In genomic region chr2:120252207-120253020, GRCh38 we compare ENCODE assay signal across 1 cellular context.
TF ChIP-seq lines count a peak whose summit lies in the region.

TSS of gene RALB (plus strand) at chr2:120252852. CDS start at chr2:120278665, 25,813 bp downstream.

TF ChIP-seq in HepG2, 621 proteins besides CTCF, POLR2A, EP300 and RAD21 (continued from another document and continues in another):
- TF ChIP-seq AHDC1 (CRISPR knock-in tag; IDR thresholded peaks at IDR 0.05; ENCODE audit: borderline replicate concordance) (no peak), ESRRA (CRISPR knock-in tag; IDR thresholded peaks at IDR 0.05; ENCODE audit: low read depth) (no peak), PITX1 (CRISPR knock-in tag; IDR thresholded peaks at IDR 0.05) (no peak), ZNF263 (CRISPR knock-in tag; IDR thresholded peaks at IDR 0.05) (no peak), ZNF547 (CRISPR knock-in tag; IDR thresholded peaks at IDR 0.05) (no peak; the same call in 1 of the 2 replicates), NR2F6 (IDR thresholded peaks at IDR 0.05) (no peak), NR2F6 (CRISPR knock-in tag; IDR thresholded peaks at IDR 0.05) (peak; percentile 26; the same call in 1 of the 2 replicates), MIER2 (CRISPR knock-in tag; IDR thresholded peaks at IDR 0.05) (0 out of 2 replicates have a peak, but pooled peaks have one; percentile 43), ZNF230 (CRISPR knock-in tag; IDR thresholded peaks at IDR 0.05) (0 out of 2 replicates have a peak, but pooled peaks have one; percentile 33), ZNF619 (CRISPR knock-in tag; IDR thresholded peaks at IDR 0.05) (0 out of 2 replicates have a peak, but pooled peaks have one; percentile 54), ZNF577 (CRISPR knock-in tag; IDR thresholded peaks at IDR 0.05; ENCODE audit: borderline replicate concordance, low read depth) (no peak), E2F5 (CRISPR knock-in tag; conservative IDR thresholded peaks at IDR 0.05) (no peak), CBFB (CRISPR knock-in tag; IDR thresholded peaks at IDR 0.05) (no peak), MTA1 (CRISPR knock-in tag; IDR thresholded peaks at IDR 0.05; ENCODE audit: borderline replicate concordance) (no peak), ATF6 (CRISPR knock-in tag; conservative IDR thresholded peaks at IDR 0.05) (no peak), ZNF549 (CRISPR knock-in tag; IDR thresholded peaks at IDR 0.05) (no peak), RERE (CRISPR knock-in tag; IDR thresholded peaks at IDR 0.05; ENCODE audit: low read depth) (no peak), ZNF550 (CRISPR knock-in tag; IDR thresholded peaks at IDR 0.05; ENCODE audit: borderline replicate concordance) (no peak), REXO4 (CRISPR knock-in tag; IDR thresholded peaks at IDR 0.05; ENCODE audit: borderline replicate concordance) (no peak), CSRNP1 (CRISPR knock-in tag; IDR thresholded peaks at IDR 0.05) (peak; percentile 83), CCDC6 (CRISPR knock-in tag; IDR thresholded peaks at IDR 0.05) (no peak), FUBP1 (CRISPR knock-in tag; IDR thresholded peaks at IDR 0.05; ENCODE audit: borderline replicate concordance) (no peak), SNAPC5 (CRISPR knock-in tag; IDR thresholded peaks at IDR 0.05; ENCODE audit: borderline replicate concordance) (no peak), ZNF609 (CRISPR knock-in tag; IDR thresholded peaks at IDR 0.05; ENCODE audit: borderline replicate concordance) (peak; percentile 11; the same call in 1 of the 2 replicates), ATF1 (CRISPR knock-in tag; IDR thresholded peaks at IDR 0.05) (no peak), HIVEP1 (CRISPR knock-in tag; IDR thresholded peaks at IDR 0.05) (peak; percentile 82), FOXJ3 (CRISPR knock-in tag; IDR thresholded peaks at IDR 0.05; ENCODE audit: borderline replicate concordance) (no peak)
